1 cellular context compared by ENCODE assay signal in the genomic region with DNA sequence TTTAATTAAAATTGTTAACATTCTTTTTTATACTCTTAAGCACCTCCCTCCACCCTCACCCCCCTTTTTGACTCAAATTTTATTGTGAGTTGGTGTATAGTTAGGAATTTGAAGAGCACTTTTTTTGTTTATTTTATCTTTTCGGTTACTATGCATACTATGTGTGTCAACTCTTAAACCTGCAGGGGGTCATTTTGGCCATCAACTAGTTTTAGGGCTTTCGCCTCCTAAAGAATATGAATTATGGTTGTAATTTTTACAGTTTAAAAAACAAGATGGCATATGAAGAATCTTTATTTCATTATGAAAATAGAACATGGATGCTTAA.
TF ChIP-seq lines count a peak whose summit lies in the region.

No MANE protein-coding gene starts in this region.

TF ChIP-seq in HEK293, 187 proteins besides CTCF, POLR2A, EP300 and RAD21 (continued from another document):
- TF ChIP-seq, protein P1, sequence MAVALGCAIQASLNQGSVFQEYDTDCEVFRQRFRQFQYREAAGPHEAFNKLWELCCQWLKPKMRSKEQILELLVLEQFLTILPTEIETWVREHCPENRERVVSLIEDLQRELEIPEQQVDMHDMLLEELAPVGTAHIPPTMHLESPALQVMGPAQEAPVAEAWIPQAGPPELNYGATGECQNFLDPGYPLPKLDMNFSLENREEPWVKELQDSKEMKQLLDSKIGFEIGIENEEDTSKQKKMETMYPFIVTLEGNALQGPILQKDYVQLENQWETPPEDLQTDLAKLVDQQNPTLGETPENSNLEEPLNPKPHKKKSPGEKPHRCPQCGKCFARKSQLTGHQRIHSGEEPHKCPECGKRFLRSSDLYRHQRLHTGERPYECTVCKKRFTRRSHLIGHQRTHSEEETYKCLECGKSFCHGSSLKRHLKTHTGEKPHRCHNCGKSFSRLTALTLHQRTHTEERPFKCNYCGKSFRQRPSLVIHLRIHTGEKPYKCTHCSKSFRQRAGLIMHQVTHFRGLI (tag by site-specific recombination; IDR thresholded peaks at IDR 0.05): no peak
- peak; percentile 71; the same call in 1 of the 2 replicates for TF ChIP-seq ZNF10 (tag by site-specific recombination; IDR thresholded peaks at IDR 0.05)
- TF ChIP-seq ZNF660 (tag by site-specific recombination; IDR thresholded peaks at IDR 0.05): 0 out of 2 replicates have a peak, but pooled peaks have one; percentile 41
- no peak for TF ChIP-seq ZNF248 (tag by site-specific recombination; IDR thresholded peaks at IDR 0.05)
